ENCODE assay signal across 28 cellular contexts in the genomic region with DNA sequence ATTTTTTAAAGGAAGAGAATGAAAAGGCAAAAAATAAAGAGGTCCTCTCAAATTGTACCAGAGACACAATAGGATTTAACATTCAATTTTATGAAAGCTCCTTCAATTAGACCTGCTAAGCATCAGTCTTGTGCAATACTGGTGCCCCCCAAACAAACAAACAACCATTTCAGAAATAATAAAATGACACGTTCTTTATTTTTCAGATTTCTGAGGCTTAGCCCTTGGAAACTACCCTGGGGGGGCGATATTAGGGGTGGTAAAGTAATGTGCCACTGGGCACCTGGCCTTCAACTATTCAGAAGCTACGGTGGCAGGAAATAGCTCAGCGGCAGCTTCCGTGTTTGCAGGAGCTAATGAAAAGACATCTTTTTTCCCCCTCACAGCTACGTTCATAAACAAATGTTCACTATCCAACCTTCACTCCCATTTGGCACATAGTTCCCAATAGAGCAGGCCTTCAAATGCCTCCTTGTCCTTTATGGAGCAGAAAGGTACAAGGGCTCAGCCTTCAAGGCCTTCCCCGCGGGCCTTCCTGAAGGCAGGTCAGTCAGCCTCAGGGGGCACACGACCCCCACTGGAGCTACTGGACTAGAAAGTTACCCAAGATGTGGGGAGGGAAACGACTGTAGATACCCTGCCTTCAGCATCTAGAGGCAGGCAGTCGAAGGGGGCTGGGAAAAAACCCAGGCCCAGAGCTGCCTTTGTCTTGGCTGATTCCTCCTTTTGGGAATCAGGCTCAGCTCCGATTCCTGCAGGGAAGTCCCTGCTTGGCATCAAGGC. TPM values are rescaled to one million over a fixed set of nuclear protein-coding genes. Genes with fewer than 3 reads are reported as not detected.
DNase-seq lines count a peak whose midpoint lies in the region; ATAC-seq, FAIRE-seq and TF ChIP-seq lines count a peak whose summit lies in the region.
"Had no signal": no experiment of that assay in that cellular context is flagged by ENCODE, and none has a peak within 500 bp of the region (broad histone marks: within the 10 kb centered on the region; RNA-seq: fewer than 3 reads in every experiment).

No MANE protein-coding gene starts in this region.

- H3K9ac ChIP-seq in IMR-90 (ENCODE audit: low read depth, low read length) (no peak overlapping the region), endothelial cell of umbilical vein (replicated peaks; ENCODE audit: extremely low read depth, insufficient read depth, low read length) (no peak overlapping the region), skeletal muscle satellite cell (ENCODE audit: low read depth, low read length) (peak overlapping the region; percentile 57)

- H4K20me1 ChIP-seq in IMR-90 (ENCODE audit: insufficient read depth, low read length), result no peaks in the 10 kb centered on the region
- no peaks in the 10 kb centered on the region for H4K20me1 ChIP-seq in endothelial cell of umbilical vein (replicated peaks; ENCODE audit: control insufficient read depth, extremely low read depth, insufficient read depth, low read length)

- H3K79me1 ChIP-seq in IMR-90 (ENCODE audit: low read depth in 1 of 2, low read length in 2 of 2), result no peaks in the 10 kb centered on the region

- H3K79me2 ChIP-seq in endothelial cell of umbilical vein (ENCODE audit: control insufficient read depth, insufficient read depth, low read length), result no peaks in the 10 kb centered on the region

- H2BK120ac ChIP-seq in IMR-90 (ENCODE audit: low read depth, low read length), result no peak overlapping the region

- TF ChIP-seq CTCF in IMR-90 (conservative IDR thresholded peaks at IDR 0.05; ENCODE audit: low read depth, low read length) (no peak), endothelial cell of umbilical vein (IDR thresholded peaks at IDR 0.05; ENCODE audit: extremely low read depth in 1 of 2, insufficient read depth in 1 of 2, low read depth in 1 of 2, low read length in 2 of 2) (no peak)

- H3K36me3 ChIP-seq in IMR-90 (ENCODE audit: control insufficient read depth, insufficient read depth, low read length), result no peaks in the 10 kb centered on the region
- H3K36me3 ChIP-seq in endothelial cell of umbilical vein (ENCODE audit: control insufficient read depth in 2 of 2, extremely low read depth in 1 of 2, insufficient read depth in 2 of 2, low read length in 2 of 2), result no peaks in the 10 kb centered on the region
- no peaks in the 10 kb centered on the region for H3K36me3 ChIP-seq in skeletal muscle satellite cell (ENCODE audit: insufficient read depth, low read length)
- H3K36me3 ChIP-seq: brain microvascular endothelial cell, left lung, thoracic aorta had no signal

- H3K27me3 ChIP-seq in IMR-90 (ENCODE audit: control insufficient read depth, insufficient read depth, low read length) (no peaks in the 10 kb centered on the region), endothelial cell of umbilical vein (ENCODE audit: control insufficient read depth in 2 of 2, insufficient read depth in 2 of 2, low read length in 2 of 2) (peaks cover 4 to 5% of the 10 kb centered on the region in 2 experiments), skeletal muscle satellite cell (ENCODE audit: control insufficient read depth, insufficient read depth, low read length) (peaks cover 20% of the 10 kb centered on the region)
- H3K27me3 ChIP-seq: brain microvascular endothelial cell, left lung had no signal

- no peak overlapping the region for H2BK5ac ChIP-seq in IMR-90 (ENCODE audit: low read depth, low read length, poor library complexity, severe bottlenecking)

- POLR2A ChIA-PET in IMR-90 (lab: Charles Lee; ENCODE audit: unreplicated experiment), result no interaction called here
- POLR2A ChIA-PET in endothelial cell of umbilical vein (lab: Charles Lee), result no interaction called here

- dilution Hi-C loops in IMR-90 (cut with HindIII; ENCODE audit: low sequenced_read_pairs, unreplicated experiment) (no loop called here), endothelial cell of umbilical vein (cut with MboI; ENCODE audit: extremely low pct_ligation_motif_present, low sequenced_read_pairs) (no loop called here)

- H3K9me3 ChIP-seq in IMR-90 (ENCODE audit: control insufficient read depth, insufficient read depth, low read length) (no peaks in the 10 kb centered on the region), endothelial cell of umbilical vein (replicated peaks; ENCODE audit: control insufficient read depth, insufficient read depth, low read length) (no peaks in the 10 kb centered on the region), skeletal muscle satellite cell (replicated peaks; ENCODE audit: low read length) (no peaks in the 10 kb centered on the region)
- H3K9me3 ChIP-seq: left lung, thoracic aorta had no signal

- in situ Hi-C loops in IMR-90 (cut with MboI; ENCODE audit: low sequenced_read_pairs), result no loop called here

- H2AK9ac ChIP-seq in IMR-90 (replicated peaks; ENCODE audit: low read depth, low read length, poor library complexity), result no peak overlapping the region

- 0 out of 2 replicates have a peak, but pooled peaks cover 2% of the 10 kb centered on the region for H3K9me1 ChIP-seq in IMR-90 (ENCODE audit: insufficient read depth, low read length)
- no peaks in the 10 kb centered on the region for H3K9me1 ChIP-seq in endothelial cell of umbilical vein (replicated peaks; ENCODE audit: control insufficient read depth, extremely low read depth, insufficient read depth, low read length)

- H3K23ac ChIP-seq in IMR-90 (ENCODE audit: low read depth, low read length), result no peak overlapping the region

- H4K8ac ChIP-seq in IMR-90 (ENCODE audit: low read depth in 2 of 2, low read length in 2 of 2), result no peak overlapping the region

- H2AK5ac ChIP-seq in IMR-90 (ENCODE audit: low read depth, low read length), result no peak overlapping the region

- DNase-seq in IMR-90 (no peak), SW480 (ENCODE audit: low spot score) (peak; percentile 18), endothelial cell of umbilical vein (ENCODE audit: low read depth, low spot score) (no peak), NOMO-1 (lab: John Stamatoyannopoulos, UW; ENCODE audit: unreplicated experiment in 2 of 2) (no peak)
- DNase-seq: activated CD4-positive, CD25-positive, alpha-beta regulatory T cell treated with anti-CD3 and anti-CD28 coated beads, Interleukin-2, amount 50 U/mL, for 72 hours; activated gamma-delta T cell; brain microvascular endothelial cell; CD8-positive, alpha-beta T cell; DMS153; glutamatergic neuron; NCI-H1436 treated with DMSO at 0.1 percent for 48 hours; NCI-H510A treated with DMSO at 0.1 percent for 48 hours; stimulated activated CD4-positive, alpha-beta T cell treated with anti-CD3 and anti-CD28 coated beads, Interleukin-2, amount 100 ng/mL, for 24 hours; SW 1271 had no signal

- H2BK15ac ChIP-seq in IMR-90 (ENCODE audit: low read depth, low read length), result no peak overlapping the region

- no peak for TF ChIP-seq RAD21 in IMR-90 (IDR thresholded peaks at IDR 0.05; ENCODE audit: low read length)

- H3K4me3 ChIP-seq in IMR-90 (ENCODE audit: insufficient read depth, low read depth, low read length) (no peak overlapping the region), endothelial cell of umbilical vein (replicated peaks in 1 of 3; ENCODE audit: insufficient read depth in 1 of 3, low read depth in 1 of 3, low read length in 3 of 3) (no peak overlapping the region), skeletal muscle satellite cell (ENCODE audit: low read length) (no peak overlapping the region)
- H3K4me3 ChIP-seq: coronary artery, left lung, skin epidermis, thoracic aorta had no signal

- H3K4ac ChIP-seq in IMR-90 (ENCODE audit: low read depth, low read length), result no peak overlapping the region

- no peak overlapping the region for H4K91ac ChIP-seq in IMR-90 (ENCODE audit: insufficient read depth, low read depth, low read length)

- no TSS peak for BruUV-seq in IMR-90 (replicated peaks; lab: Mats Ljungman, UMichigan)
- BruUV-seq in endothelial cell of umbilical vein (replicated peaks; lab: Mats Ljungman, UMichigan), result no TSS peak

- no peak overlapping the region for H2BK20ac ChIP-seq in IMR-90 (ENCODE audit: low read depth, low read length)

- ATAC-seq in IMR-90 (ENCODE audit: low read depth) (no peak), HG02981 (IDR thresholded peaks at IDR 0.05; ENCODE audit: unreplicated experiment) (no peak), GM18858 (IDR thresholded peaks at IDR 0.05; ENCODE audit: unreplicated experiment) (no peak), GM18511 (IDR thresholded peaks at IDR 0.05; ENCODE audit: unreplicated experiment) (no peak)
- ATAC-seq: CD8-positive, alpha-beta T cell; left lung; stimulated activated memory B cell treated with anti-CD40 and anti-IgM and Interleukin-4, amounts not matched to agents 10 μg/mL and 1 μg/mL and 100 μg/mL, for 72 hours had no signal

- H2AFZ ChIP-seq in IMR-90 (replicated peaks; ENCODE audit: low read length, poor library complexity), result no peak overlapping the region
- no peak overlapping the region for H2AFZ ChIP-seq in endothelial cell of umbilical vein (ENCODE audit: low read depth, low read length)

- no peak overlapping the region for H3K14ac ChIP-seq in IMR-90 (replicated peaks; ENCODE audit: low read depth, low read length)

- FAIRE-seq in endothelial cell of umbilical vein (lab: Jason Lieb, UNC), result no peak
- FAIRE-seq: G401.6, GM19239 had no signal

- no peak overlapping the region for H3K4me2 ChIP-seq in IMR-90 (ENCODE audit: low read depth, low read length)
- H3K4me2 ChIP-seq in endothelial cell of umbilical vein (ENCODE audit: insufficient read depth, low read length), result peak overlapping the region; percentile 69
- H3K4me2 ChIP-seq in skeletal muscle satellite cell (ENCODE audit: low read length), result peak overlapping the region; percentile 88

- WGBS in IMR-90 (ENCODE audit: extremely low coverage in 2 of 2, insufficient read length in 1 of 2), 2 experiments, result 57% methylated on average over 2 of the region's 12 CpGs; no CpG with 5 or more reads in 1 of the 2 experiments

- H3K18ac ChIP-seq in IMR-90 (ENCODE audit: low read depth, low read length), result no peak overlapping the region

- no peak for TF ChIP-seq POLR2A in IMR-90 (IDR thresholded peaks at IDR 0.05; ENCODE audit: low read depth, low read length)
- no peak for TF ChIP-seq POLR2A in endothelial cell of umbilical vein (IDR thresholded peaks at IDR 0.05; ENCODE audit: low read depth, low read length)

- intact Hi-C loops in IMR-90 (cut with micrococcal nuclease), result no loop called here
- intact Hi-C loops in endothelial cell of umbilical vein (cut with micrococcal nuclease), result no loop called here

- no peak overlapping the region for H3K27ac ChIP-seq in IMR-90 (ENCODE audit: insufficient read depth, low read length)
- H3K27ac ChIP-seq in endothelial cell of umbilical vein (ENCODE audit: insufficient read depth, low read depth, low read length), result no peak overlapping the region
- H3K27ac ChIP-seq: brain microvascular endothelial cell, left lung, skin epidermis, thoracic aorta had no signal

- CTCF ChIA-PET in IMR-90 (lab: Yijun Ruan, JAX), result no interaction called here
- CTCF ChIA-PET in endothelial cell of umbilical vein (lab: Charles Lee), result interaction anchor here (2.4 kb wide), 1 partner anchor 84 kb away, joined by 8 read pairs; no protein-coding TSS in a partner anchor

- H3K4me1 ChIP-seq in IMR-90 (ENCODE audit: control insufficient read depth, insufficient read depth, low read length) (peaks cover 7% of the 10 kb centered on the region), endothelial cell of umbilical vein (ENCODE audit: control insufficient read depth, extremely low read depth, insufficient read depth, low read length) (peaks cover 15% of the 10 kb centered on the region), skeletal muscle satellite cell (ENCODE audit: control insufficient read depth, insufficient read depth, low read length) (peaks cover 13% of the 10 kb centered on the region)
- H3K4me1 ChIP-seq: left lung had no signal

- H3K56ac ChIP-seq in IMR-90 (ENCODE audit: extremely low read depth, insufficient read depth, low read length), result no peak overlapping the region

- no peak overlapping the region for H4K5ac ChIP-seq in IMR-90 (ENCODE audit: low read depth, low read length)

RNA-seq across cellular contexts. Expression of a gene that starts 44.1 kb away (rescaled TPM):
- total RNA-seq in IMR-90 (2012; rRNA removed) (0.28 TPM in 1 of 2 replicates, not detected in the other), endothelial cell of umbilical vein (not detected in 2 replicates)
- polyA plus RNA-seq in IMR-90 (2012; rRNA removed) (0.05 TPM in 1 of 2 replicates, not detected in the other), endothelial cell of umbilical vein (not detected in 2 replicates)
- 0.04 TPM in 1 of 2 replicates, not detected in the other for polyA plus RNA-seq in IMR-90 (2012; cell fraction: cytosol; rRNA removed)
- 0.12 and 0.23 TPM in 2 replicates for polyA plus RNA-seq in IMR-90 (2012; cell fraction: nucleus; rRNA removed; ENCODE audit: low replicate concordance)
- polyA plus RNA-seq in endothelial cell of umbilical vein (2011; cell fraction: cytosol; rRNA removed), result not detected in 2 replicates
- polyA plus RNA-seq in endothelial cell of umbilical vein (2011; cell fraction: nucleus; rRNA removed), result not detected in 2 replicates
- polyA plus RNA-seq in endothelial cell of umbilical vein (2012), result not detected in 2 replicates
- polyA minus RNA-seq in endothelial cell of umbilical vein, result not detected in 2 replicates
- polyA minus RNA-seq in endothelial cell of umbilical vein (2011; cell fraction: cytosol; rRNA and poly(A)+ RNA removed), result not detected
- polyA minus RNA-seq in endothelial cell of umbilical vein (2011; cell fraction: nucleus; rRNA and poly(A)+ RNA removed), result not detected in 2 replicates
- total RNA-seq in skeletal muscle satellite cell (2012; rRNA removed), result under 0.01 and 0.51 TPM in 2 replicates
- total RNA-seq: activated CD8-positive, alpha-beta T cell treated with anti-CD3 and anti-CD28 coated beads for 36 hours; CD8-positive, alpha-beta T cell; progenitor cell of endocrine pancreas; thoracic aorta had no signal
- polyA plus RNA-seq: neural cell had no signal
